ENCODE assay signal across 16 cellular contexts in the genomic region with DNA sequence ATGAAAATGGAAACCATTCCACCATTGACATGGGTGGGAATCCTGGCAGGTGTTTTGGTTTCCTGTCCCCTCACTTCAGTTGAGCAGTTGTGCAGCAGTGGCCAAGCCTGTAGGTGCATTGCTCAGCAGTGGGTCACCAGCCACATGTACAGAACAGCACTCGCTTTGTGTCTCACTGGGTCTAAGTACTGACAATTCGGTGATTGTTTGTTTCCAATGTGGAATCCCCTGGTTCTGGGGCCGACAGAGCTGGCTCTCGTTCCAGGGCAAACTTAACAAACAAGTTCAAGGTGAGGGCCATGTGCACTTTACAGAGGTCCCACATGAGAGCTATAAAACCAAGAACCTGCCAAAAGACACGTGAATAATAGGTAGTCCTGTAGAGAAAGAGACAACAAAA. TPM values are rescaled to one million over a fixed set of nuclear protein-coding genes. Genes with fewer than 3 reads are reported as not detected.
A peak's percentile ranks its signal among the peaks of the same experiment; 100 is the strongest.
DNase-seq lines count a peak whose midpoint lies in the region; ATAC-seq and TF ChIP-seq lines count a peak whose summit lies in the region.
"Had no signal": no experiment of that assay in that cellular context is flagged by ENCODE, and none has a peak within 500 bp of the region (broad histone marks: within the 10 kb centered on the region; RNA-seq: fewer than 3 reads in every experiment).

No MANE protein-coding gene starts in this region.

- H3K9me3 Mint-ChIP-seq in WTC11, result 0 out of 2 replicates have a peak, but pooled peaks cover 4% of the 10 kb centered on the region
- H3K9me3 Mint-ChIP-seq: CD4-positive, alpha-beta T cell; HFFc6 had no signal

- DNase-seq in WTC11 (ENCODE audit: low spot score), result no peak
- DNase-seq in hypothalamus (lab: John Stamatoyannopoulos, UW), result peak in 29 of 51 donors; percentile 12 to 73 (median 45)
- no peak for DNase-seq in neuronal stem cell (ENCODE audit: low spot score)
- peak; percentile 86 for DNase-seq in superior temporal gyrus (ENCODE audit: extremely low spot score)
- DNase-seq in SJCRH30, result no peak
- no peak for DNase-seq in 8988T
- DNase-seq: CD4-positive, alpha-beta T cell; HFFc6; NCI-H187 treated with DMSO at 0.1 percent for 48 hours; NCI-H2171; NCI-H446 treated with DMSO at 0.1 percent for 48 hours; NK-92 treated with Interleukin-12 subunit alpha and Interleukin-12 subunit beta, amount 100 ng/mL, for 24 hours; OCI-M1 had no signal

- WGBS in neuronal stem cell (ENCODE audit: extremely low coverage in 2 of 2, insufficient read length in 2 of 2, insufficient replicate concordance in 1 of 2), 2 donors, result no CpG with 5 or more reads among the region's 5 CpGs

- no peak overlapping the region for H3K4me3 ChIP-seq in neuronal stem cell (ENCODE audit: low read length in 2 of 2)
- no peak overlapping the region for H3K4me3 ChIP-seq in SJCRH30

- POLR2A ChIA-PET in WTC11 (lab: Charles Lee), result no interaction called here

- no peak overlapping the region for H2BK12ac ChIP-seq in neuronal stem cell (ENCODE audit: low read length)

- H3K27me3 Mint-ChIP-seq in WTC11 (ENCODE audit: low read depth), result no peaks in the 10 kb centered on the region
- H3K27me3 Mint-ChIP-seq: CD4-positive, alpha-beta T cell had no signal

- no peak overlapping the region for H4K8ac ChIP-seq in neuronal stem cell (ENCODE audit: low read depth, low read length)

- no peak overlapping the region for H3K4me2 ChIP-seq in neuronal stem cell (ENCODE audit: insufficient read depth, low read length, poor library complexity, severe bottlenecking)

- no peak overlapping the region for H2BK15ac ChIP-seq in neuronal stem cell (ENCODE audit: low read length)

- ATAC-seq in WTC11 (no peak), HG03520 (IDR thresholded peaks at IDR 0.05; ENCODE audit: unreplicated experiment) (no peak)

- no peaks in the 10 kb centered on the region for H3K9me3 ChIP-seq in neuronal stem cell (replicated peaks in 1 of 2; ENCODE audit: control insufficient read depth in 2 of 2, insufficient read depth in 1 of 2, low read depth in 1 of 2, low read length in 2 of 2)
- H3K9me3 ChIP-seq in SJCRH30 (replicated peaks), result no peaks in the 10 kb centered on the region

- H3K4me3 Mint-ChIP-seq in WTC11, result no peak overlapping the region
- H3K4me3 Mint-ChIP-seq: B cell; CD4-positive, alpha-beta T cell; HFFc6 had no signal

- H2AK5ac ChIP-seq in neuronal stem cell (ENCODE audit: low read depth, low read length), result no peak overlapping the region

- no peak overlapping the region for H3K27ac Mint-ChIP-seq in WTC11
- H3K27ac Mint-ChIP-seq: B cell; CD4-positive, alpha-beta T cell; HFFc6 had no signal

- H3K18ac ChIP-seq in neuronal stem cell (ENCODE audit: low read length), result peak overlapping the region; percentile 45

- no peak overlapping the region for H4K91ac ChIP-seq in neuronal stem cell (ENCODE audit: low read depth, low read length, poor library complexity)

- CTCF ChIA-PET in WTC11 (lab: Charles Lee), result interaction anchor here (1.1 to 1.2 kb wide), 2 partner anchors 54 to 122 kb away, joined by 3 to 7 read pairs; no protein-coding TSS in a partner anchor

- H3K27ac ChIP-seq in neuronal stem cell (replicated peaks; ENCODE audit: low read length) (no peak overlapping the region), SJCRH30 (no peak overlapping the region)
- H3K27ac ChIP-seq: RWPE1 had no signal

- no peak overlapping the region for H3K14ac ChIP-seq in neuronal stem cell (ENCODE audit: low read length)

- H3K9ac ChIP-seq in neuronal stem cell (ENCODE audit: low read depth, low read length, poor library complexity), result no peak overlapping the region

- peaks cover 4% of the 10 kb centered on the region for H3K4me1 Mint-ChIP-seq in WTC11

- H2AFZ ChIP-seq in neuronal stem cell (ENCODE audit: low read length), result no peak overlapping the region

- no peak overlapping the region for H2BK120ac ChIP-seq in neuronal stem cell (ENCODE audit: low read depth, low read length)

- no peak overlapping the region for H2BK5ac ChIP-seq in neuronal stem cell (ENCODE audit: low read length)

- H3K27me3 ChIP-seq in neuronal stem cell (ENCODE audit: control insufficient read depth in 3 of 3, insufficient read depth in 3 of 3, low read depth in 1 of 3, low read length in 3 of 3) (no peaks in the 10 kb centered on the region), SJCRH30 (no peaks in the 10 kb centered on the region)

- no peak for TF ChIP-seq CTCF in WTC11 (IDR thresholded peaks at IDR 0.05)

- H3K23ac ChIP-seq in neuronal stem cell (ENCODE audit: low read depth, low read length, poor library complexity), result no peak overlapping the region

- H3K79me1 ChIP-seq in neuronal stem cell (ENCODE audit: low read depth, low read length), result no peaks in the 10 kb centered on the region

- H3K4me1 ChIP-seq in neuronal stem cell (ENCODE audit: control insufficient read depth in 2 of 2, insufficient read depth in 1 of 2, low read depth in 1 of 2, low read length in 2 of 2) (peaks cover 10 to 18% of the 10 kb centered on the region in 2 donors), SJCRH30 (no peaks in the 10 kb centered on the region; the same call in 1 of the 2 replicates)

- no peaks in the 10 kb centered on the region for H3K36me3 ChIP-seq in neuronal stem cell (replicated peaks in 1 of 2; ENCODE audit: control insufficient read depth in 2 of 2, insufficient read depth in 2 of 2, low read length in 2 of 2)
- no peaks in the 10 kb centered on the region for H3K36me3 ChIP-seq in SJCRH30

- H3K36me3 Mint-ChIP-seq in WTC11, result no peaks in the 10 kb centered on the region

- H3K4ac ChIP-seq in neuronal stem cell (ENCODE audit: low read length), result no peak overlapping the region

TF ChIP-seq in WTC11, 78 proteins besides CTCF, POLR2A, EP300 and RAD21:
- TF ChIP-seq ELF4 (CRISPR knock-in tag; IDR thresholded peaks at IDR 0.05; ENCODE audit: low read depth), result no peak
- TF ChIP-seq GABPB1 (CRISPR knock-in tag; IDR thresholded peaks at IDR 0.05), result 0 out of 2 replicates have a peak, but pooled peaks have one; percentile 12

RNA-seq across cellular contexts. Expression of a gene that starts 54.1 kb away (rescaled TPM):
- 22.1 to 29.0 TPM (median 23.1 TPM) in 3 replicates for total RNA-seq in WTC11 (2021)
- polyA plus RNA-seq in neuronal stem cell (2013, experiment 1 of 2), result 13.0 TPM
- 13.3 TPM for polyA plus RNA-seq in neuronal stem cell (2013, experiment 2 of 2)
- total RNA-seq in SJCRH30 (2014; rRNA removed; shearing (Covaris generic)), result 21.9 and 23.0 TPM in 2 replicates

Comparison
In these comparisons a context has a peak if more than half of its experiments do, and no peak if none do; other contexts are left out.
1. DNase-seq: peak in hypothalamus (29 of 51) and superior temporal gyrus (single experiment); none in WTC11 (single experiment), neuronal stem cell (single experiment), SJCRH30 (0 of 2) and 8988T (single experiment).